Comparison of ENCODE assay signal across 21 cellular contexts in genomic region chr12:131758016-131758739, GRCh38. TPM values are rescaled to one million over a fixed set of nuclear protein-coding genes. Genes with fewer than 3 reads are reported as not detected.
DNase-seq lines count a peak whose midpoint lies in the region; ATAC-seq and TF ChIP-seq lines count a peak whose summit lies in the region.
"Had no signal": no experiment of that assay in that cellular context is flagged by ENCODE, and none has a peak within 500 bp of the region (broad histone marks: within the 10 kb centered on the region; RNA-seq: fewer than 3 reads in every experiment).

No MANE protein-coding gene starts in this region.

- DNase-seq in activated T-cell treated with anti-CD3 and anti-CD28 coated beads, Interleukin-2, amount 50 U/mL, for 72 hours, result no peak
- DNase-seq in activated T-cell treated with anti-CD3 and anti-CD28 coated beads, Interleukin-2, amount 50 U/mL, for 48 hours, result no peak
- DNase-seq in dorsolateral prefrontal cortex, result no peak
- DNase-seq in left lobe of liver (ENCODE audit: low spot score), result no peak
- DNase-seq in posterior vena cava (ENCODE audit: low spot score), result peak; percentile 72
- DNase-seq in hepatic stellate cell (ENCODE audit: low spot score), result no peak
- DNase-seq in SIG-M5 treated with dmso at 0.1 percent for 504 hours (lab: John Stamatoyannopoulos, UW; ENCODE audit: unreplicated experiment), result no peak
- DNase-seq: COR-L47; DMS 273 treated with DMSO at 0.1 percent for 48 hours; GDM1; KG1; NCI-H1694 treated with DMSO at 0.1 percent for 48 hours; NCI-H748 treated with DMSO at 0.1 percent for 48 hours; NK-92 treated with Interleukin-12 subunit alpha and Interleukin-12 subunit beta, amount 100 ng/mL, for 24 hours; Peyer's patch; SHP77 had no signal

- TF ChIP-seq CTCF in dorsolateral prefrontal cortex (IDR thresholded peaks at IDR 0.05 in 54 of 56, conservative IDR thresholded peaks at IDR 0.05 in 2 of 56; ENCODE audit: low read depth in 1 of 56, partially characterized antibody in 56 of 56), result no peak

- H3K27ac ChIP-seq in dorsolateral prefrontal cortex, result peak overlapping the region in 54 of 59 donors; percentile 1 to 87 (median 64)
- H3K27ac ChIP-seq: 22Rv1, Peyer's patch had no signal

- H3K27me3 Mint-ChIP-seq in activated T-cell treated with anti-CD3 and anti-CD28 coated beads, Interleukin-2, amount 50 U/mL, for 72 hours (ENCODE audit: low read depth), result no peaks in the 10 kb centered on the region
- H3K27me3 Mint-ChIP-seq: B cell had no signal

- peak overlapping the region; percentile 57 for H3K27ac Mint-ChIP-seq in activated T-cell treated with anti-CD3 and anti-CD28 coated beads, Interleukin-2, amount 50 U/mL, for 72 hours

- no peaks in the 10 kb centered on the region for H3K27me3 ChIP-seq in dorsolateral prefrontal cortex
- H3K27me3 ChIP-seq: Peyer's patch had no signal

- H3K4me1 Mint-ChIP-seq in activated T-cell treated with anti-CD3 and anti-CD28 coated beads, Interleukin-2, amount 50 U/mL, for 72 hours (ENCODE audit: low read depth), result peaks cover 10% of the 10 kb centered on the region

- ATAC-seq in activated T-cell treated with anti-CD3 and anti-CD28 coated beads, Interleukin-2, amount 50 U/mL, for 72 hours (replicated peaks in 1 of 2), result no peak
- ATAC-seq in left lobe of liver (peak; percentile 17), GM21717 (IDR thresholded peaks at IDR 0.05; ENCODE audit: unreplicated experiment) (no peak)
- ATAC-seq: GM23338, HCT116 had no signal

- no peaks in the 10 kb centered on the region for H3K9me3 Mint-ChIP-seq in activated T-cell treated with anti-CD3 and anti-CD28 coated beads, Interleukin-2, amount 50 U/mL, for 72 hours
- H3K9me3 Mint-ChIP-seq: GM23338 had no signal

- no peak overlapping the region for H3K4me3 ChIP-seq in dorsolateral prefrontal cortex
- H3K4me3 ChIP-seq: GM23338, Peyer's patch had no signal

- intact Hi-C loops in dorsolateral prefrontal cortex (cut with DNase I), result no loop called here
- intact Hi-C loops in posterior vena cava (cut with DNase I), result no loop called here

- H3K4me3 Mint-ChIP-seq in activated T-cell treated with anti-CD3 and anti-CD28 coated beads, Interleukin-2, amount 50 U/mL, for 72 hours, result no peak overlapping the region
- H3K4me3 Mint-ChIP-seq: B cell, GM23338 had no signal

- peaks cover 7 to 42% of the 10 kb centered on the region in 2 donors for H3K36me3 Mint-ChIP-seq in activated T-cell treated with anti-CD3 and anti-CD28 coated beads, Interleukin-2, amount 50 U/mL, for 72 hours (ENCODE audit: insufficient read depth in 2 of 2)

RNA-seq across cellular contexts. Expression of gene SFSWAP, which starts 47.3 kb away (rescaled TPM):
- total RNA-seq in activated T-cell treated with anti-CD3 and anti-CD28 coated beads, Interleukin-2, amount 50 U/mL, for 72 hours, result 10 to 100 TPM; 58.5 to 61.5 TPM
- total RNA-seq in dorsolateral prefrontal cortex (100 to 1,000 TPM in 4 of 120 experiments, 10 to 100 TPM in 116; 42.1 to 121 (median 68.6) TPM), left lobe of liver (15.7 TPM), posterior vena cava (10 to 100 TPM; 27.3 to 29.2 TPM)
